12 cellular contexts compared by ENCODE assay signal in genomic region chr5:133970325-133970671, GRCh38. TPM values are rescaled to one million over a fixed set of nuclear protein-coding genes. Genes with fewer than 3 reads are reported as not detected.
DNase-seq lines count a peak whose midpoint lies in the region; ATAC-seq and TF ChIP-seq lines count a peak whose summit lies in the region.
"Had no signal": no experiment of that assay in that cellular context is flagged by ENCODE, and none has a peak within 500 bp of the region (broad histone marks: within the 10 kb centered on the region; RNA-seq: fewer than 3 reads in every experiment).

No MANE protein-coding gene starts in this region.

- peaks cover 40% of the 10 kb centered on the region for H3K4me1 Mint-ChIP-seq in activated T-cell treated with anti-CD3 and anti-CD28 coated beads, Interleukin-2, amount 50 U/mL, for 4 hours (ENCODE audit: low read depth)
- peaks cover 35% of the 10 kb centered on the region for H3K4me1 Mint-ChIP-seq in stimulated activated memory B cell treated with anti-CD40 and anti-IgM and Interleukin-4, amounts not matched to agents 10 μg/mL and 1 μg/mL and 100 μg/mL, for 72 hours

- H3K4me3 ChIP-seq in RWPE2 (ENCODE audit: severe bottlenecking): no peak overlapping the region
- peak overlapping the region in 1 of 59 donors; percentile 89 for H3K4me3 ChIP-seq in dorsolateral prefrontal cortex

- no peaks in the 10 kb centered on the region for H3K27me3 ChIP-seq in RWPE2 (ENCODE audit: insufficient read depth, poor library complexity, severe bottlenecking)
- H3K27me3 ChIP-seq in dorsolateral prefrontal cortex: no peaks in the 10 kb centered on the region

- ATAC-seq in activated T-cell treated with anti-CD3 and anti-CD28 coated beads, Interleukin-2, amount 50 U/mL, for 4 hours: no peak
- ATAC-seq in RWPE2 (ENCODE audit: low read depth): no peak
- no peak for ATAC-seq in stimulated activated memory B cell treated with anti-CD40 and anti-IgM and Interleukin-4, amounts not matched to agents 10 μg/mL and 1 μg/mL and 100 μg/mL, for 72 hours
- ATAC-seq in HG02938 (IDR thresholded peaks at IDR 0.05; ENCODE audit: unreplicated experiment): no peak

- DNase-seq in activated T-cell treated with anti-CD3 and anti-CD28 coated beads, Interleukin-2, amount 50 U/mL, for 4 hours: no peak
- DNase-seq in activated T-cell treated with anti-CD3 and anti-CD28 coated beads, Interleukin-2, amount 50 U/mL, for 48 hours: no peak
- DNase-seq in RWPE2 (ENCODE audit: low spot score) (no peak), dorsolateral prefrontal cortex (no peak), NCI-H2227 treated with DMSO at 0.1 percent for 48 hours (lab: John Stamatoyannopoulos, UW) (no peak), NCI-H1436 treated with DMSO at 0.1 percent for 48 hours (lab: John Stamatoyannopoulos, UW) (no peak)
- DNase-seq: activated CD4-positive, CD25-positive, alpha-beta regulatory T cell treated with anti-CD3 and anti-CD28 coated beads, Interleukin-2, amount 50 U/mL, for 72 hours; NCI-H1417 treated with DMSO at 0.1 percent for 48 hours; NCI-H748 treated with DMSO at 0.1 percent for 48 hours; SHP77 treated with DMSO at 0.1 percent for 48 hours had no signal

- H3K36me3 Mint-ChIP-seq in activated T-cell treated with anti-CD3 and anti-CD28 coated beads, Interleukin-2, amount 50 U/mL, for 4 hours (ENCODE audit: insufficient read depth): peaks cover 12% of the 10 kb centered on the region
- peaks cover 29% of the 10 kb centered on the region for H3K36me3 Mint-ChIP-seq in stimulated activated memory B cell treated with anti-CD40 and anti-IgM and Interleukin-4, amounts not matched to agents 10 μg/mL and 1 μg/mL and 100 μg/mL, for 72 hours

- peak overlapping the region; percentile 47 for H3K27ac ChIP-seq in RWPE2 (ENCODE audit: poor library complexity, severe bottlenecking)
- H3K27ac ChIP-seq in dorsolateral prefrontal cortex: peak overlapping the region in 46 of 59 donors; percentile 5 to 97 (median 92)

- intact Hi-C loops in dorsolateral prefrontal cortex (cut with DNase I): no loop called here

- peaks cover 40% of the 10 kb centered on the region for H3K36me3 ChIP-seq in RWPE2 (ENCODE audit: low read depth)

- H3K4me3 Mint-ChIP-seq in activated T-cell treated with anti-CD3 and anti-CD28 coated beads, Interleukin-2, amount 50 U/mL, for 4 hours: peak overlapping the region; percentile 98
- H3K4me3 Mint-ChIP-seq in stimulated activated memory B cell treated with anti-CD40 and anti-IgM and Interleukin-4, amounts not matched to agents 10 μg/mL and 1 μg/mL and 100 μg/mL, for 72 hours: peak overlapping the region; percentile 96

- peak overlapping the region; percentile 97 for H3K27ac Mint-ChIP-seq in stimulated activated memory B cell treated with anti-CD40 and anti-IgM and Interleukin-4, amounts not matched to agents 10 μg/mL and 1 μg/mL and 100 μg/mL, for 72 hours

- peaks cover 10% of the 10 kb centered on the region for H3K4me1 ChIP-seq in RWPE2 (ENCODE audit: insufficient read depth, poor library complexity, severe bottlenecking)

- H3K9me3 Mint-ChIP-seq in activated T-cell treated with anti-CD3 and anti-CD28 coated beads, Interleukin-2, amount 50 U/mL, for 4 hours: no peaks in the 10 kb centered on the region
- H3K9me3 Mint-ChIP-seq in stimulated activated memory B cell treated with anti-CD40 and anti-IgM and Interleukin-4, amounts not matched to agents 10 μg/mL and 1 μg/mL and 100 μg/mL, for 72 hours: no peaks in the 10 kb centered on the region

- no peak for TF ChIP-seq CTCF in RWPE2 (IDR thresholded peaks at IDR 0.05; ENCODE audit: poor library complexity, severe bottlenecking)
- TF ChIP-seq CTCF in dorsolateral prefrontal cortex (IDR thresholded peaks at IDR 0.05 in 54 of 56, conservative IDR thresholded peaks at IDR 0.05 in 2 of 56; ENCODE audit: low read depth in 1 of 56, partially characterized antibody in 56 of 56): no peak

- no peaks in the 10 kb centered on the region for H3K9me3 ChIP-seq in RWPE2 (ENCODE audit: severe bottlenecking)

- no peaks in the 10 kb centered on the region for H3K27me3 Mint-ChIP-seq in activated T-cell treated with anti-CD3 and anti-CD28 coated beads, Interleukin-2, amount 50 U/mL, for 4 hours (ENCODE audit: low read depth)
- H3K27me3 Mint-ChIP-seq in stimulated activated memory B cell treated with anti-CD40 and anti-IgM and Interleukin-4, amounts not matched to agents 10 μg/mL and 1 μg/mL and 100 μg/mL, for 72 hours: no peaks in the 10 kb centered on the region

RNA-seq across cellular contexts. Expression of gene C5orf15, which starts 1.9 kb away (rescaled TPM):
- 10 to 100 TPM; 26.0 to 31.2 (median 28.6) TPM for total RNA-seq in activated T-cell treated with anti-CD3 and anti-CD28 coated beads, Interleukin-2, amount 50 U/mL, for 4 hours
- 10 to 100 TPM in 119 of 120 experiments, 1 to 10 TPM in 1; 9.9 to 30.7 (median 18.7) TPM for total RNA-seq in dorsolateral prefrontal cortex

RNA-seq across cellular contexts. Expression of gene VDAC1, which starts 34.5 kb away (rescaled TPM):
- 100 to 1,000 TPM; 390 to 444 (median 392) TPM for total RNA-seq in activated T-cell treated with anti-CD3 and anti-CD28 coated beads, Interleukin-2, amount 50 U/mL, for 4 hours
- total RNA-seq in dorsolateral prefrontal cortex: 100 to 1,000 TPM; 104 to 278 (median 216) TPM
